1 cellular context compared by ENCODE assay signal in genomic region chr1:45913183-45913924, GRCh38.
TF ChIP-seq lines count a peak whose summit lies in the region.

No MANE protein-coding gene starts in this region.

TF ChIP-seq in GM12878, 131 proteins besides CTCF, POLR2A, EP300 and RAD21:
- TF ChIP-seq TCF7 (IDR thresholded peaks at IDR 0.05; ENCODE audit: borderline replicate concordance), result no peak
- no peak for TF ChIP-seq SP1 (IDR thresholded peaks at IDR 0.05; ENCODE audit: low read depth, low read length)
- peak; percentile 38; the same call in 1 of the 2 replicates for TF ChIP-seq CREM (IDR thresholded peaks at IDR 0.05; ENCODE audit: low read depth)
- TF ChIP-seq NFIC (IDR thresholded peaks at IDR 0.05; ENCODE audit: low read depth, low read length), result peak; percentile 17; the same call in 1 of the 2 replicates
- 0 out of 2 replicates have a peak, but pooled peaks have one; percentile 19 for TF ChIP-seq IKZF1 (conservative IDR thresholded peaks at IDR 0.05)
- TF ChIP-seq CREB1 (IDR thresholded peaks at IDR 0.05; ENCODE audit: low read depth), result peak; percentile 57; the same call in 1 of the 2 replicates
- TF ChIP-seq FOXM1 (IDR thresholded peaks at IDR 0.05; ENCODE audit: low read depth, low read length), result 0 out of 2 replicates have a peak, but pooled peaks have one; percentile 23
- TF ChIP-seq SMAD1 (IDR thresholded peaks at IDR 0.05; ENCODE audit: low read depth, partially characterized antibody), result no peak
- TF ChIP-seq ATF7 (IDR thresholded peaks at IDR 0.05; ENCODE audit: low read depth), result peak; percentile 80
- TF ChIP-seq PKNOX1 (IDR thresholded peaks at IDR 0.05), result peak; percentile 27; the same call in 1 of the 2 replicates
- TF ChIP-seq SIN3A (IDR thresholded peaks at IDR 0.05; ENCODE audit: low read depth, low read length), result no peak
- TF ChIP-seq NBN (IDR thresholded peaks at IDR 0.05), result 0 out of 2 replicates have a peak, but pooled peaks have one; percentile 26
- peak; percentile 49 for TF ChIP-seq JUNB (IDR thresholded peaks at IDR 0.05)
